In the genomic region with DNA sequence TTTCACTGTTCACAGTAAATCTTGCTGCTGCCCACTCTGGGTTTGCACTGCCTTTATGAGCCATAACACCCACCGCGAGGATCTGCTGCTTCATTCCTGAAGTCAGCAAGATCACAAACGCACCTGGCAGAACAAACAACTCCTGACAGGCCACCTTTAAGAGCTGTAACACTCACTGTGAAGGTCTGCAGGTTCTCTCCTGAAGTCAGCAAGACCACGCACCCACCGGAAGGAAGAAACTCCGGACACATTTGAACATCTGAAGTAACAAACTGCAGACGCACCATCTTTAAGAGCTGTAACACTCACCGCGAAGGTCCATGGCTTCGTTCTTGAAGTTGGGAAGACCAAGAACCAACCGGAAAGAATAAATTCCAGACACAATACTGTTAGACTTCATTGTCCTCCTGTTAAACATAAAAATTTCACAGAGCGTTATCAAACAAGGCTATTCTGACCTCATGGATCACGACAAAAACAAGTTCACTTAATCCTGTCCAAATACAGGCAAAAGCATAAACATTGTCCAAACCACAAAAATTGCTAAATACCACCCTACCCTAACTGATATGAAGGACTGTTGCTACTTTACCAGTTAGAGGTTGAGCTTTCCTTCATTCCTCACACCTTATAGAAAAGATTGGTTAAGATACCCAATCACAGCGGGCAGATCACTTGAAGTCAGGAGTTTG, we compare ENCODE assay signal across 23 cellular contexts. TPM values are rescaled to one million over a fixed set of nuclear protein-coding genes. Genes with fewer than 3 reads are reported as not detected.
DNase-seq lines count a peak whose midpoint lies in the region; ATAC-seq, FAIRE-seq and TF ChIP-seq lines count a peak whose summit lies in the region.
"Had no signal": no experiment of that assay in that cellular context is flagged by ENCODE, and none has a peak within 500 bp of the region (broad histone marks: within the 10 kb centered on the region; RNA-seq: fewer than 3 reads in every experiment).

No MANE protein-coding gene starts in this region.

- BruUV-seq in K562 (replicated peaks; lab: Mats Ljungman, UMichigan): no TSS peak

- 80% methylated on average over 14 of the region's 14 CpGs for whole genome bisulfite sequencing in K562 (ENCODE audit: insufficient coverage, low coverage, missing lambda C conversion rate)
- 88 to 96% (median 92%) methylated on average over 14 of the region's 14 CpGs for WGBS in spleen, 5 donors

- H3K27ac Mint-ChIP-seq in activated naive CD8-positive, alpha-beta T cell: peak overlapping the region; percentile 41
- no peak overlapping the region for H3K27ac Mint-ChIP-seq in activated naive CD8-positive, alpha-beta T cell treated with anti-CD3 and anti-CD28 coated beads, Interleukin-2, amount 50 U/mL, for 24 hours
- no peak overlapping the region for H3K27ac Mint-ChIP-seq in nephron

- H3K4me1 ChIP-seq in K562 (replicated peaks in 1 of 2; ENCODE audit: control insufficient read depth in 2 of 2, insufficient read depth in 2 of 2, low read length in 2 of 2): peaks cover 3 to 6% of the 10 kb centered on the region in 2 experiments; a peak in 2 of 5 replicates
- peaks cover 3 to 21% (median 17%) of the 10 kb centered on the region in 6 donors for H3K4me1 ChIP-seq in spleen
- peaks cover 3% of the 10 kb centered on the region for H3K4me1 ChIP-seq in effector memory CD4-positive, alpha-beta T cell (ENCODE audit: control insufficient read depth, insufficient read depth, low read length, poor library complexity, severe bottlenecking)
- H3K4me1 ChIP-seq: BE2C had no signal

- H3K9me3 Mint-ChIP-seq in activated naive CD8-positive, alpha-beta T cell (ENCODE audit: low read depth): no peaks in the 10 kb centered on the region
- no peaks in the 10 kb centered on the region for H3K9me3 Mint-ChIP-seq in activated naive CD8-positive, alpha-beta T cell treated with anti-CD3 and anti-CD28 coated beads, Interleukin-2, amount 50 U/mL, for 24 hours
- H3K9me3 Mint-ChIP-seq in nephron: no peaks in the 10 kb centered on the region

- no peak for ATAC-seq in activated naive CD8-positive, alpha-beta T cell treated with anti-CD3 and anti-CD28 coated beads, Interleukin-2, amount 50 U/mL, for 24 hours
- no peak for ATAC-seq in K562

- no peak overlapping the region for H3K4me2 ChIP-seq in K562 (ENCODE audit: insufficient read depth, low read length)

- no peak for TF ChIP-seq RAD21 in K562 (CRISPR knock-in tag; conservative IDR thresholded peaks at IDR 0.05 in 1 of 2, IDR thresholded peaks at IDR 0.05 in 1 of 2)

- CTCF ChIA-PET in K562 (lab: Yijun Ruan, JAX; ENCODE audit: low intra/inter-chr PET ratio): no interaction called here

- peaks cover 13% of the 10 kb centered on the region for H3K4me1 Mint-ChIP-seq in activated naive CD8-positive, alpha-beta T cell (ENCODE audit: low read depth)
- peaks cover 15% of the 10 kb centered on the region for H3K4me1 Mint-ChIP-seq in activated naive CD8-positive, alpha-beta T cell treated with anti-CD3 and anti-CD28 coated beads, Interleukin-2, amount 50 U/mL, for 24 hours
- H3K4me1 Mint-ChIP-seq in nephron: peaks cover 13% of the 10 kb centered on the region

- TF ChIP-seq EP300 in K562 (IDR thresholded peaks at IDR 0.05; ENCODE audit: low read length): no peak

- H3K9ac ChIP-seq in K562 (ENCODE audit: insufficient read depth in 1 of 2, low read depth in 2 of 2, low read length in 2 of 2): no peak overlapping the region

- no peak for TF ChIP-seq CTCF in K562 (IDR thresholded peaks at IDR 0.05 in 2 of 3, conservative IDR thresholded peaks at IDR 0.05 in 1 of 3; ENCODE audit: insufficient read depth in 2 of 3, low read depth in 1 of 3, low read length in 3 of 3)
- TF ChIP-seq CTCF in nephron (IDR thresholded peaks at IDR 0.05; ENCODE audit: unreplicated experiment in 3 of 3): no peak
- no peak for TF ChIP-seq CTCF in spleen (IDR thresholded peaks at IDR 0.05 in 8 of 11, conservative IDR thresholded peaks at IDR 0.05 in 3 of 11)

- H3K36me3 Mint-ChIP-seq in activated naive CD8-positive, alpha-beta T cell: peaks cover 2% of the 10 kb centered on the region
- peaks cover 8% of the 10 kb centered on the region for H3K36me3 Mint-ChIP-seq in activated naive CD8-positive, alpha-beta T cell treated with anti-CD3 and anti-CD28 coated beads, Interleukin-2, amount 50 U/mL, for 24 hours (ENCODE audit: low read depth)
- H3K36me3 Mint-ChIP-seq in nephron (ENCODE audit: low read depth): peaks cover 12% of the 10 kb centered on the region

- DNase-seq in activated naive CD8-positive, alpha-beta T cell treated with anti-CD3 and anti-CD28 coated beads, Interleukin-2, amount 50 U/mL, for 24 hours: no peak
- DNase-seq in K562 (ENCODE audit: extremely low read depth in 1 of 4, low spot score in 3 of 4) (no peak), spleen (peak; percentile 39), SW480 (ENCODE audit: low spot score) (no peak), dedifferentiated amniotic fluid mesenchymal stem cell (ENCODE audit: extremely low spot score) (no peak)
- DNase-seq in effector memory CD4-positive, alpha-beta T cell: no peak
- DNase-seq: 8988T, ACHN, BE2C, H7, KBM-7, MV-4-11, NCI-H1105, NCI-H1436 treated with DMSO at 0.1 percent for 48 hours, NCI-H187 treated with DMSO at 0.1 percent for 48 hours, NCI-H446, NCI-H524 treated with DMSO at 0.1 percent for 48 hours, NCI-H774 had no signal

- H2AFZ ChIP-seq in K562 (ENCODE audit: low read depth, low read length): peak overlapping the region; percentile 45; the same call in 1 of the 2 replicates

- H3K27me3 Mint-ChIP-seq in activated naive CD8-positive, alpha-beta T cell: no peaks in the 10 kb centered on the region
- no peaks in the 10 kb centered on the region for H3K27me3 Mint-ChIP-seq in activated naive CD8-positive, alpha-beta T cell treated with anti-CD3 and anti-CD28 coated beads, Interleukin-2, amount 50 U/mL, for 24 hours
- H3K27me3 Mint-ChIP-seq in nephron (ENCODE audit: low read depth): no peaks in the 10 kb centered on the region

- H3K27me3 ChIP-seq in K562 (ENCODE audit: control insufficient read depth in 2 of 2, insufficient read depth in 2 of 2, low read length in 2 of 2): no peaks in the 10 kb centered on the region
- H3K27me3 ChIP-seq in spleen (replicated peaks in 1 of 7): no peaks in the 10 kb centered on the region
- no peaks in the 10 kb centered on the region for H3K27me3 ChIP-seq in effector memory CD4-positive, alpha-beta T cell (replicated peaks; ENCODE audit: control insufficient read depth, insufficient read depth, low read length, poor library complexity, severe bottlenecking)
- H3K27me3 ChIP-seq: BE2C had no signal

- no peak overlapping the region for H3K4me3 Mint-ChIP-seq in activated naive CD8-positive, alpha-beta T cell
- H3K4me3 Mint-ChIP-seq in activated naive CD8-positive, alpha-beta T cell treated with anti-CD3 and anti-CD28 coated beads, Interleukin-2, amount 50 U/mL, for 24 hours: no peak overlapping the region
- H3K4me3 Mint-ChIP-seq in nephron: peak overlapping the region in 2 of 3 experiments; percentile 15 to 64

- H3K79me2 ChIP-seq in K562 (ENCODE audit: control insufficient read depth, insufficient read depth, low read length): peaks cover 20% of the 10 kb centered on the region

- peaks cover 6% of the 10 kb centered on the region; the same call in 1 of the 3 replicates for H3K36me3 ChIP-seq in K562 (ENCODE audit: control insufficient read depth, insufficient read depth, low read length)
- H3K36me3 ChIP-seq in spleen: peaks cover 0 to 6% (median under 1%) of the 10 kb centered on the region in 6 donors
- no peaks in the 10 kb centered on the region for H3K36me3 ChIP-seq in effector memory CD4-positive, alpha-beta T cell (ENCODE audit: control insufficient read depth, insufficient read depth, low read length)

- no peaks in the 10 kb centered on the region for H4K20me1 ChIP-seq in K562 (replicated peaks; ENCODE audit: control insufficient read depth, insufficient read depth, low read length)

- intact Hi-C loops in K562 (cut with micrococcal nuclease) (no loop called here), spleen (cut with DNase I; ENCODE audit: low total_unique reads) (no loop called here)

- FAIRE-seq in K562 (lab: Jason Lieb, UNC): no peak
- FAIRE-seq: D721Med, GM19239, RCC 7860 had no signal

- H3K27ac ChIP-seq in K562 (ENCODE audit: extremely low read depth, low read depth, low read length) (no peak overlapping the region), spleen (no peak overlapping the region)
- H3K27ac ChIP-seq in effector memory CD4-positive, alpha-beta T cell (ENCODE audit: insufficient read depth, low read length, poor library complexity, severe bottlenecking): no peak overlapping the region

- no peaks in the 10 kb centered on the region for H3K9me1 ChIP-seq in K562 (ENCODE audit: control insufficient read depth, insufficient read depth, low read length)

- no peaks in the 10 kb centered on the region for H3K9me3 ChIP-seq in K562 (replicated peaks; ENCODE audit: control insufficient read depth, insufficient read depth, low read depth, low read length)
- H3K9me3 ChIP-seq in spleen: peaks cover 0 to 8% (median 3%) of the 10 kb centered on the region in 8 donors
- H3K9me3 ChIP-seq in effector memory CD4-positive, alpha-beta T cell (ENCODE audit: control insufficient read depth, low read length): no peaks in the 10 kb centered on the region
- H3K9me3 ChIP-seq: BE2C had no signal

- TF ChIP-seq POLR2A in K562 (conservative IDR thresholded peaks at IDR 0.05): no peak
- no peak for TF ChIP-seq POLR2A in spleen (IDR thresholded peaks at IDR 0.05)

- in situ Hi-C loops in K562 (cut with MboI): no loop called here

- H3K4me3 ChIP-seq in K562 (no peak overlapping the region), spleen (no peak overlapping the region)
- H3K4me3 ChIP-seq in effector memory CD4-positive, alpha-beta T cell (ENCODE audit: insufficient read depth, low read depth, low read length, poor library complexity, severe bottlenecking): no peak overlapping the region

- POLR2A ChIA-PET in K562 (lab: Yijun Ruan, JAX): interaction anchor here (1.5 kb wide), 1 partner anchor 31 kb away, joined by 3 read pairs; a partner anchor contains a TSS

RNA-seq across cellular contexts. Expression of a gene that starts 3.0 kb away (rescaled TPM):
- 3.9 and 14.9 TPM in 2 replicates for total RNA-seq in K562 (2011; cell fraction: chromatin; rRNA removed; ENCODE audit: low replicate concordance)
- 4.5 and 4.7 TPM in 2 replicates for total RNA-seq in K562 (2011; cell fraction: nucleolus; rRNA removed)
- total RNA-seq in K562 (2011; cell fraction: nucleoplasm; rRNA removed): 8.1 and 10.8 TPM in 2 replicates
- total RNA-seq in K562 (2014; rRNA removed): 13.1 and 14.9 TPM in 2 replicates
- total RNA-seq in K562 (2014; rRNA removed; fragmentation: Illumina TruSeq; extraction: Trizol): 23.2 and 23.9 TPM in 2 replicates
- total RNA-seq in K562 (2015; rRNA removed; fragmentation: Illumina TruSeq; extraction: Trizol): 22.2 and 23.3 TPM in 2 replicates
- 18.7 and 19.7 TPM in 2 replicates for total RNA-seq in K562 (2021)
- polyA plus RNA-seq in K562 (2011; rRNA removed): 10.1 and 15.8 TPM in 2 replicates
- 3.9 and 6.3 TPM in 2 replicates for polyA plus RNA-seq in K562 (2011; cell fraction: cytosol; rRNA removed)
- 1.9 and 3.0 TPM in 2 replicates for polyA plus RNA-seq in K562 (2011; cell fraction: nucleus; rRNA removed)
- polyA plus RNA-seq in K562 (2012): 9.1 and 14.1 TPM in 2 replicates
- polyA plus RNA-seq in K562 (2014; fragmentation: Illumina TruSeq; extraction: Trizol): 17.1 and 20.6 TPM in 2 replicates
- polyA plus RNA-seq in K562 (2014; fragmentation: Nextera tagmentation; extraction: Ambion mirVana): 1 to 10 TPM; 5.7 to 8.0 TPM
- polyA plus RNA-seq in K562 (2014; rRNA removed): 13.1 and 13.4 TPM in 2 replicates
- 28.5 and 31.4 TPM in 2 replicates for polyA minus RNA-seq in K562 (2011; rRNA and poly(A)+ RNA removed)
- polyA minus RNA-seq in K562 (2011; cell fraction: cytosol; rRNA and poly(A)+ RNA removed): 14.0 and 14.9 TPM in 2 replicates
- polyA minus RNA-seq in K562 (2011; cell fraction: nucleus; rRNA and poly(A)+ RNA removed): 1.9 and 4.1 TPM in 2 replicates
- 10 to 100 TPM; 15.0 to 33.0 (median 25.3) TPM for total RNA-seq in spleen
- polyA plus RNA-seq in spleen: 10 to 100 TPM in 1 of 3 donors, 1 to 10 TPM in 2; 6.6 to 10.4 (median 9.7) TPM

RNA-seq across cellular contexts. Expression of a gene that starts 27.7 kb away (rescaled TPM):
- 4.3 and 6.8 TPM in 2 replicates for total RNA-seq in K562 (2011; cell fraction: chromatin; rRNA removed; ENCODE audit: low replicate concordance)
- 5.9 and 8.2 TPM in 2 replicates for total RNA-seq in K562 (2011; cell fraction: nucleolus; rRNA removed)
- total RNA-seq in K562 (2011; cell fraction: nucleoplasm; rRNA removed): 3.6 and 6.5 TPM in 2 replicates
- total RNA-seq in K562 (2014; rRNA removed) (8.3 and 15.0 TPM in 2 replicates), K562 (2014; rRNA removed; fragmentation: Illumina TruSeq; extraction: Trizol) (10.2 and 11.1 TPM in 2 replicates), K562 (2015; rRNA removed; fragmentation: Illumina TruSeq; extraction: Trizol) (8.7 and 9.0 TPM in 2 replicates), K562 (2021) (7.7 and 8.4 TPM in 2 replicates), spleen (10 to 100 TPM; 13.5 to 24.5 (median 17.2) TPM)
- polyA plus RNA-seq in K562 (2011; rRNA removed) (8.6 and 12.1 TPM in 2 replicates), K562 (2014; fragmentation: Illumina TruSeq; extraction: Trizol) (8.6 and 11.8 TPM in 2 replicates), K562 (2014; fragmentation: Nextera tagmentation; extraction: Ambion mirVana) (1 to 10 TPM; 2.6 to 4.4 TPM), K562 (2014; rRNA removed) (13.1 and 17.1 TPM in 2 replicates), spleen (10 to 100 TPM; 24.8 to 26.6 (median 26.2) TPM)
- 9.9 and 11.9 TPM in 2 replicates for polyA plus RNA-seq in K562 (2011; cell fraction: cytosol; rRNA removed)
- polyA plus RNA-seq in K562 (2011; cell fraction: nucleus; rRNA removed): 2.1 and 3.1 TPM in 2 replicates
- polyA plus RNA-seq in K562 (2012): 12.0 and 13.1 TPM in 2 replicates
- polyA minus RNA-seq in K562 (2011; rRNA and poly(A)+ RNA removed): 2.6 TPM in 2 replicates
- polyA minus RNA-seq in K562 (2011; cell fraction: cytosol; rRNA and poly(A)+ RNA removed): 1.6 and 5.8 TPM in 2 replicates
- 3.9 and 4.4 TPM in 2 replicates for polyA minus RNA-seq in K562 (2011; cell fraction: nucleus; rRNA and poly(A)+ RNA removed)

RNA-seq across cellular contexts. Expression of a gene that starts 27.9 kb away (rescaled TPM):
- total RNA-seq in K562 (2011; cell fraction: chromatin; rRNA removed; ENCODE audit: low replicate concordance): 40.3 and 69.8 TPM in 2 replicates
- 22.1 and 27.2 TPM in 2 replicates for total RNA-seq in K562 (2011; cell fraction: nucleolus; rRNA removed)
- 29.2 and 30.4 TPM in 2 replicates for total RNA-seq in K562 (2011; cell fraction: nucleoplasm; rRNA removed)
- total RNA-seq in K562 (2014; rRNA removed) (28.7 and 28.8 TPM in 2 replicates), K562 (2014; rRNA removed; fragmentation: Illumina TruSeq; extraction: Trizol) (55.2 and 58.0 TPM in 2 replicates), K562 (2015; rRNA removed; fragmentation: Illumina TruSeq; extraction: Trizol) (46.5 and 47.8 TPM in 2 replicates), K562 (2021) (44.2 and 55.9 TPM in 2 replicates), spleen (10 to 100 TPM in 4 of 7 donors, 1 to 10 TPM in 3; 8.1 to 18.9 (median 10.6) TPM)
- polyA plus RNA-seq in K562 (2011; rRNA removed) (56.5 and 68.7 TPM in 2 replicates), K562 (2014; fragmentation: Illumina TruSeq; extraction: Trizol) (56.5 and 66.9 TPM in 2 replicates), K562 (2014; fragmentation: Nextera tagmentation; extraction: Ambion mirVana) (100 to 1,000 TPM in 1 of 2 experiments, 10 to 100 TPM in 1; 70.9 to 102 TPM), K562 (2014; rRNA removed) (49.0 and 57.2 TPM in 2 replicates), spleen (10 to 100 TPM; 17.4 to 21.2 (median 19.8) TPM)
- 73.8 and 80.3 TPM in 2 replicates for polyA plus RNA-seq in K562 (2011; cell fraction: cytosol; rRNA removed)
- 30.5 and 31.0 TPM in 2 replicates for polyA plus RNA-seq in K562 (2011; cell fraction: nucleus; rRNA removed)
- 37.5 and 40.3 TPM in 2 replicates for polyA plus RNA-seq in K562 (2012)
- polyA minus RNA-seq in K562 (2011; rRNA and poly(A)+ RNA removed): 31.1 and 38.8 TPM in 2 replicates
- 36.7 and 46.4 TPM in 2 replicates for polyA minus RNA-seq in K562 (2011; cell fraction: cytosol; rRNA and poly(A)+ RNA removed)
- polyA minus RNA-seq in K562 (2011; cell fraction: nucleus; rRNA and poly(A)+ RNA removed): 16.7 and 26.4 TPM in 2 replicates

RNA-seq across cellular contexts. Expression of a gene that starts 30.8 kb away (rescaled TPM):
- total RNA-seq in K562 (2011; cell fraction: chromatin; rRNA removed; ENCODE audit: low replicate concordance): 104 and 124 TPM in 2 replicates
- total RNA-seq in K562 (2011; cell fraction: nucleolus; rRNA removed): 145 and 151 TPM in 2 replicates
- total RNA-seq in K562 (2011; cell fraction: nucleoplasm; rRNA removed): 161 and 190 TPM in 2 replicates
- 218 and 269 TPM in 2 replicates for total RNA-seq in K562 (2014; rRNA removed)
- total RNA-seq in K562 (2014; rRNA removed; fragmentation: Illumina TruSeq; extraction: Trizol): 94.6 and 107 TPM in 2 replicates
- total RNA-seq in K562 (2015; rRNA removed; fragmentation: Illumina TruSeq; extraction: Trizol): 65.8 and 73.7 TPM in 2 replicates
- 94.6 and 101 TPM in 2 replicates for total RNA-seq in K562 (2021)
- polyA plus RNA-seq in K562 (2011; rRNA removed): 117 and 124 TPM in 2 replicates
- 84.6 and 121 TPM in 2 replicates for polyA plus RNA-seq in K562 (2011; cell fraction: cytosol; rRNA removed)
- 58.8 and 84.0 TPM in 2 replicates for polyA plus RNA-seq in K562 (2011; cell fraction: nucleus; rRNA removed)
- 63.8 and 159 TPM in 2 replicates for polyA plus RNA-seq in K562 (2012)
- polyA plus RNA-seq in K562 (2014; fragmentation: Illumina TruSeq; extraction: Trizol): 95.5 and 115 TPM in 2 replicates
- 10 to 100 TPM; 25.0 to 28.6 TPM for polyA plus RNA-seq in K562 (2014; fragmentation: Nextera tagmentation; extraction: Ambion mirVana)
- polyA plus RNA-seq in K562 (2014; rRNA removed): 81.9 and 96.3 TPM in 2 replicates
- polyA minus RNA-seq in K562 (2011; rRNA and poly(A)+ RNA removed): 144 and 170 TPM in 2 replicates
- polyA minus RNA-seq in K562 (2011; cell fraction: cytosol; rRNA and poly(A)+ RNA removed): 70.3 and 78.3 TPM in 2 replicates
- polyA minus RNA-seq in K562 (2011; cell fraction: nucleus; rRNA and poly(A)+ RNA removed): 35.4 and 52.6 TPM in 2 replicates
- total RNA-seq in spleen: 100 to 1,000 TPM; 136 to 703 (median 251) TPM
- 10 to 100 TPM; 26.8 to 53.8 (median 47.0) TPM for polyA plus RNA-seq in spleen

Comparison
In these comparisons a context has a peak if more than half of its experiments do, and no peak if none do; other contexts are left out.
1. H3K4me3 Mint-ChIP-seq: peak in nephron (2 of 3); none in activated naive CD8-positive, alpha-beta T cell (single experiment) and activated naive CD8-positive, alpha-beta T cell treated with anti-CD3 and anti-CD28 coated beads, Interleukin-2, amount 50 U/mL, for 24 hours (single experiment).